In genomic region chr1:109162626-109163025, GRCh38 we compare ENCODE assay signal across 12 cellular contexts. TPM values are rescaled to one million over a fixed set of nuclear protein-coding genes. Genes with fewer than 3 reads are reported as not detected.
A peak's percentile ranks its signal among the peaks of the same experiment; 100 is the strongest.
DNase-seq lines count a peak whose midpoint lies in the region; ATAC-seq and TF ChIP-seq lines count a peak whose summit lies in the region.
"Had no signal": no experiment of that assay in that cellular context is flagged by ENCODE, and none has a peak within 500 bp of the region (broad histone marks: within the 10 kb centered on the region; RNA-seq: fewer than 3 reads in every experiment).

No MANE protein-coding gene starts in this region.

- H3K27me3 Mint-ChIP-seq in HFFc6 (ENCODE audit: insufficient read depth) = no peaks in the 10 kb centered on the region; the same call in 1 of the 2 replicates
- no peaks in the 10 kb centered on the region for H3K27me3 Mint-ChIP-seq in brain

- H3K36me3 Mint-ChIP-seq in HFFc6 (ENCODE audit: low read depth) = no peaks in the 10 kb centered on the region
- H3K36me3 Mint-ChIP-seq in brain = peaks cover 12% of the 10 kb centered on the region

- POLR2A ChIA-PET in RWPE1 (lab: Yijun Ruan, JAX; ENCODE audit: low non-redundant PET) = no interaction called here

- CTCF ChIA-PET in RWPE1 (lab: Yijun Ruan, JAX) = no interaction called here

- H3K4me1 ChIP-seq in BLaER1 = peaks cover 27% of the 10 kb centered on the region
- peaks cover 23% of the 10 kb centered on the region for H3K4me1 ChIP-seq in osteoblast (ENCODE audit: insufficient read depth, low read length)
- peaks cover 0 to 7% (median 0%) of the 10 kb centered on the region in 4 donors for H3K4me1 ChIP-seq in Peyer's patch

- no peak for ATAC-seq in GM18519 (IDR thresholded peaks at IDR 0.05; ENCODE audit: low FRiP score, unreplicated experiment)

- no peak overlapping the region for H3K4me3 ChIP-seq in BLaER1
- H3K4me3 ChIP-seq in osteoblast (ENCODE audit: insufficient read depth, low read length) = no peak overlapping the region
- H3K4me3 ChIP-seq in foreskin fibroblast (ENCODE audit: low read depth in 1 of 2, low read length in 2 of 2) = peak overlapping the region in 1 of 2 donors; percentile 27
- H3K4me3 ChIP-seq in Peyer's patch = no peak overlapping the region
- H3K4me3 ChIP-seq: pancreas had no signal

- H3K36me3 ChIP-seq in BLaER1 (no peaks in the 10 kb centered on the region), osteoblast (ENCODE audit: insufficient read depth, low read length) (no peaks in the 10 kb centered on the region), Peyer's patch (no peaks in the 10 kb centered on the region)
- H3K36me3 ChIP-seq: heart left ventricle had no signal

- no peak for TF ChIP-seq CTCF in HFFc6 (IDR thresholded peaks at IDR 0.05)
- no peak for TF ChIP-seq CTCF in brain (conservative IDR thresholded peaks at IDR 0.05)
- TF ChIP-seq CTCF in osteoblast (IDR thresholded peaks at IDR 0.05; ENCODE audit: extremely low read depth, low read depth, low read length) = no peak
- TF ChIP-seq CTCF in RWPE1 (conservative IDR thresholded peaks at IDR 0.05; ENCODE audit: low read depth) = no peak
- TF ChIP-seq CTCF in foreskin fibroblast (IDR thresholded peaks at IDR 0.05; ENCODE audit: low read depth, low read length) = no peak
- TF ChIP-seq CTCF in Peyer's patch (IDR thresholded peaks at IDR 0.05) = no peak

- H3K9me3 Mint-ChIP-seq in HFFc6 (no peaks in the 10 kb centered on the region), brain (no peaks in the 10 kb centered on the region)

- H3K4me1 Mint-ChIP-seq in HFFc6 (ENCODE audit: low read depth) = peaks cover 48% of the 10 kb centered on the region
- H3K4me1 Mint-ChIP-seq in brain = peaks cover 36% of the 10 kb centered on the region

- H3K27ac Mint-ChIP-seq in HFFc6 (peak overlapping the region; percentile 80), brain (peak overlapping the region in 4 of 5 experiments; percentile 43 to 91 (median 70))

- no peak overlapping the region for H3K9ac ChIP-seq in BLaER1

- no peaks in the 10 kb centered on the region for H3K27me3 ChIP-seq in BLaER1
- H3K27me3 ChIP-seq in osteoblast (ENCODE audit: insufficient read depth, low read length) = no peaks in the 10 kb centered on the region
- H3K27me3 ChIP-seq in Peyer's patch = no peaks in the 10 kb centered on the region
- H3K27me3 ChIP-seq: heart left ventricle, pancreas had no signal

- H2AFZ ChIP-seq in osteoblast (ENCODE audit: low read length) = peak overlapping the region; percentile 59

- DNase-seq in HFFc6 = no peak
- DNase-seq in osteoblast (ENCODE audit: insufficient read length, low spot score, missing footprints) = no peak
- no peak for DNase-seq in RWPE1 (ENCODE audit: low spot score)
- DNase-seq in foreskin fibroblast = no peak
- DNase-seq in Peyer's patch = no peak
- DNase-seq: NCI-H1417; pancreas; stimulated activated naive CD4-positive, alpha-beta T cell treated with Interleukin-2 at 50 U/mL for 16 hours had no signal

- H3K4me3 Mint-ChIP-seq in HFFc6 = peak overlapping the region; percentile 71; the same call in 1 of the 2 replicates
- no peak overlapping the region for H3K4me3 Mint-ChIP-seq in brain

- H3K9me3 ChIP-seq in BLaER1 = no peaks in the 10 kb centered on the region
- no peaks in the 10 kb centered on the region for H3K9me3 ChIP-seq in osteoblast (ENCODE audit: low read depth, low read length)
- no peaks in the 10 kb centered on the region for H3K9me3 ChIP-seq in Peyer's patch
- H3K9me3 ChIP-seq: heart left ventricle, pancreas had no signal

- TF ChIP-seq POLR2A in Peyer's patch (IDR thresholded peaks at IDR 0.05) = no peak

- H4K20me1 ChIP-seq in BLaER1 = no peaks in the 10 kb centered on the region
- no peaks in the 10 kb centered on the region for H4K20me1 ChIP-seq in osteoblast (ENCODE audit: insufficient read depth, low read length)

- no peaks in the 10 kb centered on the region for H3K79me2 ChIP-seq in osteoblast (ENCODE audit: insufficient read depth, low read length)

- no peak overlapping the region for H3K27ac ChIP-seq in BLaER1
- H3K27ac ChIP-seq in osteoblast (ENCODE audit: low read depth, low read length) = no peak overlapping the region
- no peak overlapping the region; the same call in 1 of the 2 replicates for H3K27ac ChIP-seq in RWPE1
- peak overlapping the region in 1 of 4 donors; percentile 28 for H3K27ac ChIP-seq in Peyer's patch

- H3K4me2 ChIP-seq in BLaER1 = peak overlapping the region; percentile 27; the same call in 1 of the 2 replicates
- peak overlapping the region; percentile 54 for H3K4me2 ChIP-seq in osteoblast (ENCODE audit: insufficient read depth, low read length)

RNA-seq across cellular contexts. Expression of gene ELAPOR1, which starts 48.7 kb away (rescaled TPM):
- total RNA-seq in HFFc6 (2021; fragmentation: NEBNext Ultra II Directional; extraction: Animal tissue kit (Norgen Biotek cat#: 25700)) = 1 to 10 TPM in 5 of 6 experiments, under 1 TPM in 1; 0.38 to 2.6 (median 2.0) TPM
- 205 TPM for polyA plus RNA-seq in brain (ENCODE audit: insufficient read depth, low read depth, low replicate concordance)
- total RNA-seq in osteoblast = 0.36 and 0.59 TPM in 2 replicates
- 100 to 1,000 TPM in 2 of 4 donors, 10 to 100 TPM in 2; 57.8 to 138 (median 98.0) TPM for total RNA-seq in Peyer's patch

RNA-seq across cellular contexts. Expression of gene SARS1, which starts 51.1 kb away (rescaled TPM):
- total RNA-seq in HFFc6 (2021; fragmentation: NEBNext Ultra II Directional; extraction: Animal tissue kit (Norgen Biotek cat#: 25700)) = 100 to 1,000 TPM; 165 to 194 (median 176) TPM
- 402 TPM for polyA plus RNA-seq in brain (ENCODE audit: insufficient read depth, low read depth, low replicate concordance)
- total RNA-seq in osteoblast (361 and 392 TPM in 2 replicates), Peyer's patch (100 to 1,000 TPM in 2 of 4 donors, 10 to 100 TPM in 2; 83.2 to 158 (median 102) TPM)

Comparison
In these comparisons a context has a peak if more than half of its experiments do, and no peak if none do; other contexts are left out.
1. RNA of gene ELAPOR1, which starts 48.7 kb away (total RNA-seq): 57.8 to 138 TPM in Peyer's patch; 0.38 to 2.6 TPM in HFFc6 and 0.36 to 0.59 TPM in osteoblast; every median in the first group is over 10 times any median in the second.